ENCODE assay signal across 13 cellular contexts in the genomic region with DNA sequence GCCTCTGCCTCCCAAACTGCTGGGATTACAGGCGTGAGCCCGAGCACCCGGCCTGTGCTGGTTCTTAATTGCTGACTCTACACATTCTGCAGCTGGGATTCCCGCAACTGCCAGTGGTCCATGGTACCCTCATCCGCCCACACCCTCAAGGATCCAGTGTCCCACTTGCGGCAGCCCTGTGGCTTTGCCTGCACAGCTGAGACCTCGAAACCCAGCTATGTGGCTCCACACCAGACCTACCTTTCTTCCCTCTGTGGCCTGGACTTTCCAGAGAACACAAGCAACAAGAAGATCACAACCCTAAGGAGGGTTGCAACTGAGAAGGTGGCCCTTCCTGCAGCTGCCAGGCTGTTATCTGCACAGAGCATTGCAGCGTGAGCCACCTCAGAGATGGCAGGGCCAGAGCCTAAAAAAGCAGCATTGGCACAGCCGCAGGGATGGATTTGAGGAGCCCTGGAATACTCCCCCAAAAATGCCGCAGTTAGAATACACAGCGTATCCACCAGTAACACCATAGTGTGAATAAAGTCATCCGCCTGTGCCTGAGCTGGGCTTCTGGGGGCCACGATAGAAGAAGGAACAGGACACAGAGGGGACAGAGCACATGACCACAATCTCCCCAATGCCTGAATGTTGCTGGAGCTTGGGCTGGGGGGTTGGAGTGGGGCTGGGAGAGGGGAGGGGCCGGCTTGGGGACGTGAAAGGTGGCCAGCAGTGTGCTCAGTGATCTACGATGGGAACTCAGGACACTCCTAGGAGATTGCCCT. TPM values are rescaled to one million over a fixed set of nuclear protein-coding genes. Genes with fewer than 3 reads are reported as not detected.
DNase-seq lines count a peak whose midpoint lies in the region; ATAC-seq, FAIRE-seq and TF ChIP-seq lines count a peak whose summit lies in the region.
"Had no signal": no experiment of that assay in that cellular context is flagged by ENCODE, and none has a peak within 500 bp of the region (broad histone marks: within the 10 kb centered on the region; RNA-seq: fewer than 3 reads in every experiment).

No MANE protein-coding gene starts in this region.

- no peak overlapping the region for H2BK120ac ChIP-seq in H1 (replicated peaks; ENCODE audit: low read depth, low read length)

- no peaks in the 10 kb centered on the region for H3K27me3 ChIP-seq in H1 (replicated peaks in 1 of 4; ENCODE audit: control insufficient read depth in 3 of 4, extremely low read depth in 1 of 4, insufficient read depth in 3 of 4, low read length in 3 of 4)
- H3K27me3 ChIP-seq: SJSA1 had no signal

- DNase-seq in activated effector memory CD4-positive, alpha-beta T cell treated with anti-CD3 and anti-CD28 coated beads, Interleukin-2, amount 50 U/mL, for 16 hours, result peak; percentile 62
- DNase-seq in activated effector memory CD4-positive, alpha-beta T cell treated with Interleukin-2 at 50 U/mL for 16 hours, result no peak
- DNase-seq in activated CD8-positive, alpha-beta T cell treated with anti-CD3 and anti-CD28 coated beads, Interleukin-2, amount 10 ng/mL, durations not matched to agents 7 days and 5 days, result no peak
- no peak for DNase-seq in H1 (ENCODE audit: low read depth in 1 of 2, low spot score in 2 of 2)
- DNase-seq in stimulated activated naive B cell treated with anti-CD40 and anti-IgM and Interleukin-4, amounts not matched to agents 10 μg/mL and 1 μg/mL and 100 μg/mL, for 72 hours, result no peak
- DNase-seq in NCI-H510A treated with DMSO at 0.1 percent for 48 hours (lab: John Stamatoyannopoulos, UW), result no peak
- DNase-seq in iPS-NIHi7 (ENCODE audit: extremely low spot score), result no peak
- DNase-seq: ACHN, nucleus accumbens had no signal

- no peak overlapping the region for H4K5ac ChIP-seq in H1 (ENCODE audit: insufficient read length, low read depth, low read length)

- no peak overlapping the region for H4K91ac ChIP-seq in H1 (replicated peaks; ENCODE audit: insufficient read length, low read length)

- no peaks in the 10 kb centered on the region for H3K79me1 ChIP-seq in H1 (ENCODE audit: low read depth, low read length)

- no peak for TF ChIP-seq EP300 in H1 (IDR thresholded peaks at IDR 0.05; ENCODE audit: borderline replicate concordance in 1 of 2, low read depth in 2 of 2, low read length in 2 of 2)

- H3K23me2 ChIP-seq in H1 (ENCODE audit: low read depth, low read length), result no peaks in the 10 kb centered on the region

- H3K36me3 ChIP-seq in H1 (ENCODE audit: control insufficient read depth in 2 of 4, insufficient read depth in 4 of 4, low read length in 3 of 4), result no peaks in the 10 kb centered on the region
- H3K36me3 ChIP-seq: SJSA1 had no signal

- no peak overlapping the region for H2BK20ac ChIP-seq in H1 (ENCODE audit: low read length)

- H3K36me3 Mint-ChIP-seq in activated CD8-positive, alpha-beta T cell treated with anti-CD3 and anti-CD28 coated beads, Interleukin-2, amount 10 ng/mL, durations not matched to agents 7 days and 5 days (ENCODE audit: low read depth), result no peaks in the 10 kb centered on the region
- H3K36me3 Mint-ChIP-seq in stimulated activated naive B cell treated with anti-CD40 and anti-IgM and Interleukin-4, amounts not matched to agents 10 μg/mL and 1 μg/mL and 100 μg/mL, for 72 hours, result no peaks in the 10 kb centered on the region

- 0 out of 2 replicates have a peak overlapping the region, but pooled peaks have one; percentile 19 for H4K8ac ChIP-seq in H1 (ENCODE audit: extremely low read depth, insufficient read depth, low read length)

- H2BK15ac ChIP-seq in H1 (ENCODE audit: low read length), result no peak overlapping the region

- no peak overlapping the region for H2BK5ac ChIP-seq in H1 (ENCODE audit: low read depth, low read length)

- CTCF ChIA-PET in activated CD8-positive, alpha-beta T cell treated with anti-CD3 and anti-CD28 coated beads, Interleukin-2, amount 10 ng/mL, durations not matched to agents 7 days and 5 days (lab: Charles Lee), result interaction anchor here (1.5 to 16.6 kb wide), 6 partner anchors 9 to 62 kb away, joined by 3 to 285 read pairs (median 16); no protein-coding TSS in a partner anchor
- CTCF ChIA-PET in H1 (lab: Charles Lee; ENCODE audit: partially characterized antibody), result interaction anchor here (1.2 to 15.3 kb wide), 8 partner anchors 17 to 100 kb away, joined by 3 to 332 read pairs (median 11); no protein-coding TSS in a partner anchor

- no peaks in the 10 kb centered on the region for H3K27me3 Mint-ChIP-seq in activated CD8-positive, alpha-beta T cell treated with anti-CD3 and anti-CD28 coated beads, Interleukin-2, amount 10 ng/mL, durations not matched to agents 7 days and 5 days (ENCODE audit: low read depth)
- peaks cover 0 to 8% of the 10 kb centered on the region in 2 donors for H3K27me3 Mint-ChIP-seq in stimulated activated naive B cell treated with anti-CD40 and anti-IgM and Interleukin-4, amounts not matched to agents 10 μg/mL and 1 μg/mL and 100 μg/mL, for 72 hours

- TF ChIP-seq RAD21 in H1 (IDR thresholded peaks at IDR 0.05 in 1 of 2, conservative IDR thresholded peaks at IDR 0.05 in 1 of 2; ENCODE audit: low read depth in 2 of 2, low read length in 2 of 2), result no peak

- FAIRE-seq in H1 (lab: Jason Lieb, UNC), result no peak

- H3K79me2 ChIP-seq in H1 (ENCODE audit: control insufficient read depth in 1 of 2, insufficient read depth in 2 of 2, low read length in 2 of 2), result no peaks in the 10 kb centered on the region

- H2AFZ ChIP-seq in H1 (ENCODE audit: low read length), result no peak overlapping the region

- no peak overlapping the region for H2BK12ac ChIP-seq in H1 (ENCODE audit: low read depth, low read length)

- H2AK5ac ChIP-seq in H1 (ENCODE audit: low read depth, low read length), result no peak overlapping the region

- H3K4ac ChIP-seq in H1 (replicated peaks; ENCODE audit: insufficient read length, low read depth, low read length), result no peak overlapping the region

- H3K9me3 ChIP-seq in H1 (ENCODE audit: insufficient read depth in 2 of 2, low read depth in 1 of 2, low read length in 1 of 2), result no peaks in the 10 kb centered on the region
- H3K9me3 ChIP-seq: SJSA1 had no signal

- TF ChIP-seq POLR2A in H1 (IDR thresholded peaks at IDR 0.05; ENCODE audit: control extremely low read depth in 1 of 2, low read depth in 2 of 2, low read length in 2 of 2), result no peak

- H3K18ac ChIP-seq in H1 (ENCODE audit: extremely low read depth, low read length), result no peak overlapping the region

- TF ChIP-seq CTCF in H1 (IDR thresholded peaks at IDR 0.05; ENCODE audit: control extremely low read depth in 1 of 3, insufficient read depth in 1 of 3, low read depth in 1 of 3, low read length in 3 of 3), result no peak

- peaks cover 85% of the 10 kb centered on the region for H3K4me1 Mint-ChIP-seq in activated CD8-positive, alpha-beta T cell treated with anti-CD3 and anti-CD28 coated beads, Interleukin-2, amount 10 ng/mL, durations not matched to agents 7 days and 5 days (ENCODE audit: low read depth)
- peaks cover 27 to 45% of the 10 kb centered on the region in 2 donors for H3K4me1 Mint-ChIP-seq in stimulated activated naive B cell treated with anti-CD40 and anti-IgM and Interleukin-4, amounts not matched to agents 10 μg/mL and 1 μg/mL and 100 μg/mL, for 72 hours

- H3K27ac ChIP-seq in H1 (ENCODE audit: low read depth, low read length), result no peak overlapping the region
- H3K27ac ChIP-seq: SJSA1 had no signal

- no peak overlapping the region for H3K4me2 ChIP-seq in H1 (ENCODE audit: insufficient read depth in 1 of 2, low read depth in 2 of 2, low read length in 2 of 2)
- H3K4me2 ChIP-seq: smooth muscle cell had no signal

- H4K20me1 ChIP-seq in H1 (replicated peaks in 1 of 2; ENCODE audit: control insufficient read depth in 1 of 2, insufficient read depth in 2 of 2, low read length in 2 of 2), result no peaks in the 10 kb centered on the region

- no peak overlapping the region for H3K4me3 ChIP-seq in H1 (ENCODE audit: extremely low read depth in 1 of 4, insufficient read depth in 2 of 4, low read depth in 3 of 4, low read length in 4 of 4)
- H3K4me3 ChIP-seq: lung, SJSA1, smooth muscle cell had no signal

- no peak overlapping the region for H3K23ac ChIP-seq in H1 (ENCODE audit: insufficient read length)

- POLR2A ChIA-PET in activated CD8-positive, alpha-beta T cell treated with anti-CD3 and anti-CD28 coated beads, Interleukin-2, amount 10 ng/mL, durations not matched to agents 7 days and 5 days (lab: Charles Lee), result interaction anchor here (4.5 kb wide), 1 partner anchor 63 kb away, joined by 43 read pairs; no protein-coding TSS in a partner anchor
- POLR2A ChIA-PET in H1 (lab: Charles Lee; ENCODE audit: partially characterized antibody), result interaction anchor here (1.2 to 1.8 kb wide), 2 partner anchors 18 to 50 kb away, joined by 3 to 7 read pairs; no protein-coding TSS in a partner anchor

- WGBS in H1 (ENCODE audit: extremely low coverage in 1 of 2, insufficient coverage in 1 of 2, insufficient read length in 1 of 2, insufficient replicate concordance in 2 of 2, low coverage in 1 of 2, low lambda C conversion rate in 2 of 2, missing lambda C conversion rate in 1 of 2), 2 experiments, result 93% methylated on average over 13 of the region's 16 CpGs; no CpG with 5 or more reads in 1 of the 2 experiments

- H3K14ac ChIP-seq in H1 (ENCODE audit: insufficient read length), result no peak overlapping the region

- H3K27ac Mint-ChIP-seq in activated CD8-positive, alpha-beta T cell treated with anti-CD3 and anti-CD28 coated beads, Interleukin-2, amount 10 ng/mL, durations not matched to agents 7 days and 5 days, result peak overlapping the region; percentile 94
- peak overlapping the region; percentile 37 for H3K27ac Mint-ChIP-seq in stimulated activated naive B cell treated with anti-CD40 and anti-IgM and Interleukin-4, amounts not matched to agents 10 μg/mL and 1 μg/mL and 100 μg/mL, for 72 hours

- no peak for ATAC-seq in activated CD8-positive, alpha-beta T cell treated with anti-CD3 and anti-CD28 coated beads, Interleukin-2, amount 10 ng/mL, durations not matched to agents 7 days and 5 days
- ATAC-seq in stimulated activated naive B cell treated with anti-CD40 and anti-IgM and Interleukin-4, amounts not matched to agents 10 μg/mL and 1 μg/mL and 100 μg/mL, for 72 hours (replicated peaks), result no peak
- no peak for ATAC-seq in GM21360 (IDR thresholded peaks at IDR 0.05; ENCODE audit: unreplicated experiment)

- peaks cover 0 to 3% (median 2%) of the 10 kb centered on the region in 4 experiments; a peak in 2 of 7 replicates for H3K4me1 ChIP-seq in H1 (replicated peaks in 1 of 4; ENCODE audit: control insufficient read depth in 3 of 4, insufficient read depth in 4 of 4, low read length in 3 of 4)

- H3K4me3 Mint-ChIP-seq in activated CD8-positive, alpha-beta T cell treated with anti-CD3 and anti-CD28 coated beads, Interleukin-2, amount 10 ng/mL, durations not matched to agents 7 days and 5 days, result peak overlapping the region; percentile 88
- H3K4me3 Mint-ChIP-seq in stimulated activated naive B cell treated with anti-CD40 and anti-IgM and Interleukin-4, amounts not matched to agents 10 μg/mL and 1 μg/mL and 100 μg/mL, for 72 hours, result no peak overlapping the region

- H3K9ac ChIP-seq in H1 (replicated peaks in 1 of 4; ENCODE audit: extremely low read depth in 1 of 4, low read depth in 3 of 4, low read length in 3 of 4), result no peak overlapping the region

- no peak overlapping the region for H3K56ac ChIP-seq in H1 (replicated peaks; ENCODE audit: insufficient read length, low read depth, low read length)

- H3K9me3 Mint-ChIP-seq in activated CD8-positive, alpha-beta T cell treated with anti-CD3 and anti-CD28 coated beads, Interleukin-2, amount 10 ng/mL, durations not matched to agents 7 days and 5 days (ENCODE audit: insufficient read depth), result no peaks in the 10 kb centered on the region
- no peaks in the 10 kb centered on the region for H3K9me3 Mint-ChIP-seq in stimulated activated naive B cell treated with anti-CD40 and anti-IgM and Interleukin-4, amounts not matched to agents 10 μg/mL and 1 μg/mL and 100 μg/mL, for 72 hours

RNA-seq across cellular contexts. Expression of a gene that starts 1.9 kb away (rescaled TPM):
- total RNA-seq in activated CD8-positive, alpha-beta T cell treated with anti-CD3 and anti-CD28 coated beads, Interleukin-2, amount 10 ng/mL, durations not matched to agents 7 days and 5 days, result 10 to 100 TPM; 12.3 to 12.5 TPM
- total RNA-seq in H1 (2021; fragmentation: NEBNext Ultra II Directional; extraction: Animal tissue kit (Norgen Biotek cat#: 25700)), result not detected in 2 replicates
- polyA plus RNA-seq in H1 (2011; rRNA removed), result not detected in 2 replicates
- polyA plus RNA-seq in H1 (2011; cell fraction: cytosol; rRNA removed), result not detected
- polyA plus RNA-seq in H1 (2011; cell fraction: nucleus; rRNA removed), result not detected
- polyA plus RNA-seq in H1 (2012, experiment 1 of 2), result not detected in 4 replicates
- not detected for polyA plus RNA-seq in H1 (2012, experiment 2 of 2)
- not detected for polyA plus RNA-seq in H1 (2013, experiment 1 of 2)
- polyA plus RNA-seq in H1 (2013, experiment 2 of 2), result not detected
- not detected in 2 replicates for polyA minus RNA-seq in H1 (2011; rRNA and poly(A)+ RNA removed)
- not detected for polyA minus RNA-seq in H1 (2011; cell fraction: cytosol; rRNA and poly(A)+ RNA removed)
- polyA minus RNA-seq in H1 (2011; cell fraction: nucleus; rRNA and poly(A)+ RNA removed), result not detected
- total RNA-seq: smooth muscle cell had no signal
- polyA plus RNA-seq: smooth muscle cell had no signal

RNA-seq across cellular contexts. Expression of a gene that starts 58.4 kb away (rescaled TPM):
- 10 to 100 TPM; 77.2 to 79.5 TPM for total RNA-seq in activated CD8-positive, alpha-beta T cell treated with anti-CD3 and anti-CD28 coated beads, Interleukin-2, amount 10 ng/mL, durations not matched to agents 7 days and 5 days
- 362 and 367 TPM in 2 replicates for total RNA-seq in H1 (2021; fragmentation: NEBNext Ultra II Directional; extraction: Animal tissue kit (Norgen Biotek cat#: 25700))
- 742 and 889 TPM in 2 replicates for polyA plus RNA-seq in H1 (2011; rRNA removed)
- 714 TPM for polyA plus RNA-seq in H1 (2011; cell fraction: cytosol; rRNA removed)
- 967 TPM for polyA plus RNA-seq in H1 (2011; cell fraction: nucleus; rRNA removed)
- polyA plus RNA-seq in H1 (2012, experiment 1 of 2), result 466 to 565 TPM (median 504 TPM) in 4 replicates
- polyA plus RNA-seq in H1 (2012, experiment 2 of 2), result 396 TPM
- 442 TPM for polyA plus RNA-seq in H1 (2013, experiment 1 of 2)
- polyA plus RNA-seq in H1 (2013, experiment 2 of 2), result 531 TPM
- polyA minus RNA-seq in H1 (2011; rRNA and poly(A)+ RNA removed), result 807 and 840 TPM in 2 replicates
- 239 TPM for polyA minus RNA-seq in H1 (2011; cell fraction: cytosol; rRNA and poly(A)+ RNA removed)
- 131 TPM for polyA minus RNA-seq in H1 (2011; cell fraction: nucleus; rRNA and poly(A)+ RNA removed)

Comparison
In these comparisons a context has a peak if more than half of its experiments do, and no peak if none do; other contexts are left out.
1. RNA of a gene that starts 1.9 kb away (total RNA-seq): 12.3 to 12.5 TPM in activated CD8-positive, alpha-beta T cell treated with anti-CD3 and anti-CD28 coated beads, Interleukin-2, amount 10 ng/mL, durations not matched to agents 7 days and 5 days; not detected in H1; every median in the first group is over 10 times any median in the second.